In the genomic region with DNA sequence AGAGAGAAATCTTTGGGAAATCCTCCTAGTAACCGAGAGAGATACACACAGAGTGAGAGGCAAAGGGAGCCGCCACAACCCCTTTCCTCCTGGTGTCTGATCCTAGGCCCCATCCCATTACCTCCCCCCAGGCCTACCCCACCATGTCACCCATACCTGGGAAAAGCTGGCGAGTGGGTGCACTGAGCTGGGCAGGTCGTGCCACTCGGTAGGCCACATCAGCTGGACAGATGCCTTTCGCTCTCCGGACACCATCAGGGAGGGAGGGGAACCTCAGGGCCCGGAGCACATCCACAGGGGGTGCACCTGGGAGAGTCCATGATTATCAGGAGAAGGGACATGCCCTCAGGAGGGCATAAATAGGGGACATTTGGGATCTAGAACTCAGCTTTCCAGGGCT, we compare ENCODE assay signal across 18 cellular contexts. TPM values are rescaled to one million over a fixed set of nuclear protein-coding genes. Genes with fewer than 3 reads are reported as not detected.
A peak's percentile ranks its signal among the peaks of the same experiment; 100 is the strongest.
DNase-seq lines count a peak whose midpoint lies in the region; ATAC-seq, FAIRE-seq and TF ChIP-seq lines count a peak whose summit lies in the region.
"Had no signal": no experiment of that assay in that cellular context is flagged by ENCODE, and none has a peak within 500 bp of the region (broad histone marks: within the 10 kb centered on the region; RNA-seq: fewer than 3 reads in every experiment).

No MANE protein-coding gene starts in this region.

- no peak overlapping the region for H3K56ac ChIP-seq in H1 (replicated peaks; ENCODE audit: insufficient read length, low read depth, low read length)

- FAIRE-seq in H1 (lab: Jason Lieb, UNC), result no peak
- FAIRE-seq: G401.6, GM12892, GM19239 had no signal

- DNase-seq in right cardiac atrium, result peak in 2 of 3 donors; percentile 33 to 45
- no peak for DNase-seq in cardiac septum (ENCODE audit: low spot score)
- no peak for DNase-seq in H1 (ENCODE audit: low read depth in 1 of 2, low spot score in 2 of 2)
- no peak for DNase-seq in neuronal stem cell (ENCODE audit: low spot score)
- no peak for DNase-seq in effector CD4-positive, alpha-beta T cell
- no peak for DNase-seq in activated CD4-positive, alpha-beta T cell treated with anti-CD3 and anti-CD28 coated beads, Interleukin-2, amount 50 U/mL, for 1 hour
- DNase-seq: C1 segment of cervical spinal cord, Calu3, COR-L47, DND-41, GM23248, HFFc6 had no signal

- H3K27me3 ChIP-seq in right cardiac atrium (ENCODE audit: control insufficient read depth, insufficient read depth) (no peaks in the 10 kb centered on the region), H1 (replicated peaks in 1 of 4; ENCODE audit: control insufficient read depth in 3 of 4, extremely low read depth in 1 of 4, insufficient read depth in 3 of 4, low read length in 3 of 4) (peaks cover 0 to 17% (median 15%) of the 10 kb centered on the region in 4 experiments; a peak in 6 of 7 replicates), neuronal stem cell (ENCODE audit: control insufficient read depth in 3 of 3, insufficient read depth in 3 of 3, low read depth in 1 of 3, low read length in 3 of 3) (peaks cover 4 to 22% (median 18%) of the 10 kb centered on the region in 3 experiments)

- intact Hi-C loops in right cardiac atrium (cut with DNase I), result no loop called here
- intact Hi-C loops in cardiac septum (cut with DNase I), result no loop called here

- H3K4me2 ChIP-seq in H1 (ENCODE audit: insufficient read depth in 1 of 2, low read depth in 2 of 2, low read length in 2 of 2), result no peak overlapping the region
- H3K4me2 ChIP-seq in neuronal stem cell (ENCODE audit: insufficient read depth, low read length, poor library complexity, severe bottlenecking), result no peak overlapping the region

- H3K4me3 ChIP-seq in right cardiac atrium (ENCODE audit: low read length) (no peak overlapping the region), H1 (ENCODE audit: extremely low read depth in 1 of 4, insufficient read depth in 2 of 4, low read depth in 3 of 4, low read length in 4 of 4) (no peak overlapping the region), neuronal stem cell (ENCODE audit: low read length in 2 of 2) (no peak overlapping the region)
- H3K4me3 ChIP-seq: GM23248, HAP-1 had no signal

- H2BK15ac ChIP-seq in H1 (ENCODE audit: low read length) (0 out of 2 replicates have a peak overlapping the region, but pooled peaks have one; percentile 33), neuronal stem cell (ENCODE audit: low read length) (peak overlapping the region; percentile 24)

- POLR2A ChIA-PET in H1 (lab: Charles Lee; ENCODE audit: partially characterized antibody), result interaction anchor here (1.0 to 1.4 kb wide), 3 partner anchors 9 to 217 kb away, joined by 3 to 6 read pairs (median 3); no protein-coding TSS in a partner anchor

- no peak overlapping the region for H3K27ac ChIP-seq in right cardiac atrium (ENCODE audit: low read length)
- no peak overlapping the region for H3K27ac ChIP-seq in H1 (ENCODE audit: low read depth, low read length)
- H3K27ac ChIP-seq in neuronal stem cell (replicated peaks; ENCODE audit: low read length), result no peak overlapping the region
- H3K27ac ChIP-seq: GM23248 had no signal

- TF ChIP-seq RAD21 in H1 (IDR thresholded peaks at IDR 0.05 in 1 of 2, conservative IDR thresholded peaks at IDR 0.05 in 1 of 2; ENCODE audit: low read depth in 2 of 2, low read length in 2 of 2), result no peak

- no peak overlapping the region for H2BK5ac ChIP-seq in H1 (ENCODE audit: low read depth, low read length)
- no peak overlapping the region for H2BK5ac ChIP-seq in neuronal stem cell (ENCODE audit: low read length)

- H3K79me1 ChIP-seq in H1 (ENCODE audit: low read depth, low read length) (no peaks in the 10 kb centered on the region), neuronal stem cell (ENCODE audit: low read depth, low read length) (no peaks in the 10 kb centered on the region)

- no peak overlapping the region for H3K18ac ChIP-seq in H1 (ENCODE audit: extremely low read depth, low read length)
- H3K18ac ChIP-seq in neuronal stem cell (ENCODE audit: low read length), result peak overlapping the region; percentile 2

- TF ChIP-seq EP300 in H1 (IDR thresholded peaks at IDR 0.05; ENCODE audit: borderline replicate concordance in 1 of 2, low read depth in 2 of 2, low read length in 2 of 2), result no peak

- no peak for TF ChIP-seq POLR2A in H1 (IDR thresholded peaks at IDR 0.05; ENCODE audit: control extremely low read depth in 1 of 2, low read depth in 2 of 2, low read length in 2 of 2)

- H4K8ac ChIP-seq in H1 (ENCODE audit: extremely low read depth, insufficient read depth, low read length) (no peak overlapping the region), neuronal stem cell (ENCODE audit: low read depth, low read length) (no peak overlapping the region)

- no peak overlapping the region for H3K9ac ChIP-seq in H1 (replicated peaks in 1 of 4; ENCODE audit: extremely low read depth in 1 of 4, low read depth in 3 of 4, low read length in 3 of 4)
- no peak overlapping the region for H3K9ac ChIP-seq in neuronal stem cell (ENCODE audit: low read depth, low read length, poor library complexity)
- H3K9ac ChIP-seq: GM23248 had no signal

- WGBS in right cardiac atrium, result 88% methylated on average over 8 of the region's 8 CpGs
- 91% methylated on average over 8 of the region's 8 CpGs; no CpG with 5 or more reads in 1 of the 2 experiments for WGBS in H1 (ENCODE audit: extremely low coverage in 1 of 2, insufficient coverage in 1 of 2, insufficient read length in 1 of 2, insufficient replicate concordance in 2 of 2, low coverage in 1 of 2, low lambda C conversion rate in 2 of 2, missing lambda C conversion rate in 1 of 2), 2 experiments
- no CpG with 5 or more reads among the region's 8 CpGs for WGBS in neuronal stem cell (ENCODE audit: extremely low coverage in 2 of 2, insufficient read length in 2 of 2, insufficient replicate concordance in 1 of 2), 2 donors

- TF ChIP-seq CTCF in H1 (IDR thresholded peaks at IDR 0.05; ENCODE audit: control extremely low read depth in 1 of 3, insufficient read depth in 1 of 3, low read depth in 1 of 3, low read length in 3 of 3), result no peak

- H4K91ac ChIP-seq in H1 (replicated peaks; ENCODE audit: insufficient read length, low read length) (no peak overlapping the region), neuronal stem cell (ENCODE audit: low read depth, low read length, poor library complexity) (no peak overlapping the region)

- H2BK120ac ChIP-seq in H1 (replicated peaks; ENCODE audit: low read depth, low read length) (no peak overlapping the region), neuronal stem cell (ENCODE audit: low read depth, low read length) (no peak overlapping the region)

- H2BK12ac ChIP-seq in H1 (ENCODE audit: low read depth, low read length) (no peak overlapping the region), neuronal stem cell (ENCODE audit: low read length) (no peak overlapping the region)

- CTCF ChIA-PET in H1 (lab: Charles Lee; ENCODE audit: partially characterized antibody), result interaction anchor here (1.0 to 2.0 kb wide), 9 partner anchors 9 to 189 kb away, joined by 3 to 11 read pairs (median 6); no protein-coding TSS in a partner anchor

- H3K4ac ChIP-seq in H1 (replicated peaks; ENCODE audit: insufficient read length, low read depth, low read length) (no peak overlapping the region), neuronal stem cell (ENCODE audit: low read length) (no peak overlapping the region)

- peaks cover 3% of the 10 kb centered on the region for H3K4me1 ChIP-seq in right cardiac atrium (ENCODE audit: control insufficient read depth, insufficient read depth, low read length)
- H3K4me1 ChIP-seq in H1 (replicated peaks in 1 of 4; ENCODE audit: control insufficient read depth in 3 of 4, insufficient read depth in 4 of 4, low read length in 3 of 4), result peaks cover 0 to 13% (median 10%) of the 10 kb centered on the region in 4 experiments; a peak in 6 of 7 replicates
- H3K4me1 ChIP-seq in neuronal stem cell (ENCODE audit: control insufficient read depth in 2 of 2, insufficient read depth in 1 of 2, low read depth in 1 of 2, low read length in 2 of 2), result peaks cover 3 to 11% of the 10 kb centered on the region in 2 donors
- H3K4me1 ChIP-seq: HAP-1 had no signal

- H2AK5ac ChIP-seq in H1 (ENCODE audit: low read depth, low read length) (no peak overlapping the region), neuronal stem cell (ENCODE audit: low read depth, low read length) (peak overlapping the region; percentile 47)

- no peaks in the 10 kb centered on the region for H3K79me2 ChIP-seq in H1 (ENCODE audit: control insufficient read depth in 1 of 2, insufficient read depth in 2 of 2, low read length in 2 of 2)

- H2BK20ac ChIP-seq in H1 (ENCODE audit: low read length), result no peak overlapping the region

- peaks cover 11% of the 10 kb centered on the region for H3K23me2 ChIP-seq in H1 (ENCODE audit: low read depth, low read length)

- ATAC-seq in right cardiac atrium, result no peak
- ATAC-seq in GM18517 (IDR thresholded peaks at IDR 0.05; ENCODE audit: unreplicated experiment), result no peak

- H3K23ac ChIP-seq in H1 (ENCODE audit: insufficient read length) (no peak overlapping the region), neuronal stem cell (ENCODE audit: low read depth, low read length, poor library complexity) (no peak overlapping the region)

- H3K14ac ChIP-seq in H1 (ENCODE audit: insufficient read length) (no peak overlapping the region), neuronal stem cell (ENCODE audit: low read length) (no peak overlapping the region)

- no peaks in the 10 kb centered on the region for H3K9me3 ChIP-seq in right cardiac atrium (ENCODE audit: control insufficient read depth, low read length)
- no peaks in the 10 kb centered on the region for H3K9me3 ChIP-seq in H1 (ENCODE audit: insufficient read depth in 2 of 2, low read depth in 1 of 2, low read length in 1 of 2)
- peaks cover 0 to under 1% of the 10 kb centered on the region in 2 donors for H3K9me3 ChIP-seq in neuronal stem cell (replicated peaks in 1 of 2; ENCODE audit: control insufficient read depth in 2 of 2, insufficient read depth in 1 of 2, low read depth in 1 of 2, low read length in 2 of 2)
- H3K9me3 ChIP-seq: HAP-1 had no signal

- no peak overlapping the region for H4K5ac ChIP-seq in H1 (ENCODE audit: insufficient read length, low read depth, low read length)

- H2AFZ ChIP-seq in H1 (ENCODE audit: low read length) (no peak overlapping the region), neuronal stem cell (ENCODE audit: low read length) (no peak overlapping the region)
- H2AFZ ChIP-seq: GM23248 had no signal

- H4K20me1 ChIP-seq in H1 (replicated peaks in 1 of 2; ENCODE audit: control insufficient read depth in 1 of 2, insufficient read depth in 2 of 2, low read length in 2 of 2), result no peaks in the 10 kb centered on the region

- H3K36me3 ChIP-seq in H1 (ENCODE audit: control insufficient read depth in 2 of 4, insufficient read depth in 4 of 4, low read length in 3 of 4) (peaks cover 0 to under 1% (median 0%) of the 10 kb centered on the region in 4 experiments; a peak in 2 of 8 replicates), neuronal stem cell (replicated peaks in 1 of 2; ENCODE audit: control insufficient read depth in 2 of 2, insufficient read depth in 2 of 2, low read length in 2 of 2) (peaks cover 1 to 7% of the 10 kb centered on the region in 2 donors)
- H3K36me3 ChIP-seq: HAP-1 had no signal

RNA-seq across cellular contexts. Expression of a gene that starts 3.1 kb away (rescaled TPM):
- total RNA-seq in right cardiac atrium (1 to 10 TPM; 1.5 to 4.0 (median 2.3) TPM), cardiac septum (1.7 TPM)
- polyA plus RNA-seq in right cardiac atrium (3.7 TPM), H1 (2011; rRNA removed) (3.8 and 4.7 TPM in 2 replicates)
- total RNA-seq in H1 (2021; fragmentation: NEBNext Ultra II Directional; extraction: Animal tissue kit (Norgen Biotek cat#: 25700)), result 2.8 and 3.5 TPM in 2 replicates
- 3.6 TPM for polyA plus RNA-seq in H1 (2011; cell fraction: cytosol; rRNA removed)
- 35.4 TPM for polyA plus RNA-seq in H1 (2011; cell fraction: nucleus; rRNA removed)
- polyA plus RNA-seq in H1 (2012, experiment 1 of 2), result 3.6 to 5.4 TPM (median 4.7 TPM) in 4 replicates
- 2.6 TPM for polyA plus RNA-seq in H1 (2012, experiment 2 of 2)
- polyA plus RNA-seq in H1 (2013, experiment 1 of 2), result 3.4 TPM
- 3.2 TPM for polyA plus RNA-seq in H1 (2013, experiment 2 of 2)
- polyA minus RNA-seq in H1 (2011; rRNA and poly(A)+ RNA removed), result 1.8 and 2.2 TPM in 2 replicates
- polyA minus RNA-seq in H1 (2011; cell fraction: cytosol; rRNA and poly(A)+ RNA removed), result 0.59 TPM
- polyA minus RNA-seq in H1 (2011; cell fraction: nucleus; rRNA and poly(A)+ RNA removed), result 3.3 TPM
- polyA plus RNA-seq in neuronal stem cell (2013, experiment 1 of 2), result 0.86 TPM
- 0.82 TPM for polyA plus RNA-seq in neuronal stem cell (2013, experiment 2 of 2)

RNA-seq across cellular contexts. Expression of a gene that starts 11.3 kb away (rescaled TPM):
- 10 to 100 TPM; 32.8 to 44.8 (median 35.0) TPM for total RNA-seq in right cardiac atrium
- polyA plus RNA-seq in right cardiac atrium, result 31.7 TPM
- 33.5 TPM for total RNA-seq in cardiac septum
- total RNA-seq in H1 (2021; fragmentation: NEBNext Ultra II Directional; extraction: Animal tissue kit (Norgen Biotek cat#: 25700)), result 17.8 and 18.1 TPM in 2 replicates
- 13.0 and 13.9 TPM in 2 replicates for polyA plus RNA-seq in H1 (2011; rRNA removed)
- 16.9 TPM for polyA plus RNA-seq in H1 (2011; cell fraction: cytosol; rRNA removed)
- polyA plus RNA-seq in H1 (2011; cell fraction: nucleus; rRNA removed), result 66.2 TPM
- 19.8 to 22.9 TPM (median 20.3 TPM) in 4 replicates for polyA plus RNA-seq in H1 (2012, experiment 1 of 2)
- 16.5 TPM for polyA plus RNA-seq in H1 (2012, experiment 2 of 2)
- polyA plus RNA-seq in H1 (2013, experiment 1 of 2), result 10.0 TPM
- 8.4 TPM for polyA plus RNA-seq in H1 (2013, experiment 2 of 2)
- 21.1 and 23.4 TPM in 2 replicates for polyA minus RNA-seq in H1 (2011; rRNA and poly(A)+ RNA removed)
- 12.0 TPM for polyA minus RNA-seq in H1 (2011; cell fraction: cytosol; rRNA and poly(A)+ RNA removed)
- 18.4 TPM for polyA minus RNA-seq in H1 (2011; cell fraction: nucleus; rRNA and poly(A)+ RNA removed)
- polyA plus RNA-seq in neuronal stem cell (2013, experiment 1 of 2), result 18.7 TPM
- polyA plus RNA-seq in neuronal stem cell (2013, experiment 2 of 2), result 18.1 TPM

RNA-seq across cellular contexts. Expression of a gene that starts 11.5 kb away (rescaled TPM):
- total RNA-seq in right cardiac atrium (100 to 1,000 TPM in 1 of 4 donors, 10 to 100 TPM in 3; 59.0 to 124 (median 81.6) TPM), cardiac septum (62.4 TPM)
- polyA plus RNA-seq in right cardiac atrium (78.6 TPM), H1 (2011; rRNA removed) (63.3 and 70.2 TPM in 2 replicates)
- 120 and 123 TPM in 2 replicates for total RNA-seq in H1 (2021; fragmentation: NEBNext Ultra II Directional; extraction: Animal tissue kit (Norgen Biotek cat#: 25700))
- 82.9 TPM for polyA plus RNA-seq in H1 (2011; cell fraction: cytosol; rRNA removed)
- polyA plus RNA-seq in H1 (2011; cell fraction: nucleus; rRNA removed), result 75.8 TPM
- 144 to 176 TPM (median 153 TPM) in 4 replicates for polyA plus RNA-seq in H1 (2012, experiment 1 of 2)
- 57.8 TPM for polyA plus RNA-seq in H1 (2012, experiment 2 of 2)
- 66.7 TPM for polyA plus RNA-seq in H1 (2013, experiment 1 of 2)
- 81.1 TPM for polyA plus RNA-seq in H1 (2013, experiment 2 of 2)
- 86.6 and 90.3 TPM in 2 replicates for polyA minus RNA-seq in H1 (2011; rRNA and poly(A)+ RNA removed)
- polyA minus RNA-seq in H1 (2011; cell fraction: cytosol; rRNA and poly(A)+ RNA removed), result 34.1 TPM
- polyA minus RNA-seq in H1 (2011; cell fraction: nucleus; rRNA and poly(A)+ RNA removed), result 29.8 TPM
- polyA plus RNA-seq in neuronal stem cell (2013, experiment 1 of 2), result 42.0 TPM
- 40.1 TPM for polyA plus RNA-seq in neuronal stem cell (2013, experiment 2 of 2)

RNA-seq across cellular contexts. Expression of a gene that starts 15.3 kb away (rescaled TPM):
- 10 to 100 TPM; 16.9 to 20.2 (median 19.1) TPM for total RNA-seq in right cardiac atrium
- 16.9 TPM for polyA plus RNA-seq in right cardiac atrium
- 9.9 TPM for total RNA-seq in cardiac septum
- 3.3 and 3.6 TPM in 2 replicates for total RNA-seq in H1 (2021; fragmentation: NEBNext Ultra II Directional; extraction: Animal tissue kit (Norgen Biotek cat#: 25700))
- polyA plus RNA-seq in H1 (2011; rRNA removed), result 17.1 and 22.0 TPM in 2 replicates
- polyA plus RNA-seq in H1 (2011; cell fraction: cytosol; rRNA removed), result 19.1 TPM
- 14.9 TPM for polyA plus RNA-seq in H1 (2011; cell fraction: nucleus; rRNA removed)
- 5.5 to 9.2 TPM (median 7.1 TPM) in 4 replicates for polyA plus RNA-seq in H1 (2012, experiment 1 of 2)
- polyA plus RNA-seq in H1 (2012, experiment 2 of 2), result 10.3 TPM
- 4.2 TPM for polyA plus RNA-seq in H1 (2013, experiment 1 of 2)
- 4.5 TPM for polyA plus RNA-seq in H1 (2013, experiment 2 of 2)
- 4.1 and 4.2 TPM in 2 replicates for polyA minus RNA-seq in H1 (2011; rRNA and poly(A)+ RNA removed)
- polyA minus RNA-seq in H1 (2011; cell fraction: cytosol; rRNA and poly(A)+ RNA removed), result 4.0 TPM
- 4.2 TPM for polyA minus RNA-seq in H1 (2011; cell fraction: nucleus; rRNA and poly(A)+ RNA removed)
- 8.2 TPM for polyA plus RNA-seq in neuronal stem cell (2013, experiment 1 of 2)
- 8.3 TPM for polyA plus RNA-seq in neuronal stem cell (2013, experiment 2 of 2)
- total RNA-seq: A172 had no signal

RNA-seq across cellular contexts. Expression of a gene that starts 19.1 kb away (rescaled TPM):
- total RNA-seq in right cardiac atrium (10 to 100 TPM; 30.4 to 38.2 (median 34.4) TPM), cardiac septum (24.5 TPM)
- polyA plus RNA-seq in right cardiac atrium (33.7 TPM), H1 (2011; rRNA removed) (16.4 and 26.0 TPM in 2 replicates)
- 26.0 and 27.4 TPM in 2 replicates for total RNA-seq in H1 (2021; fragmentation: NEBNext Ultra II Directional; extraction: Animal tissue kit (Norgen Biotek cat#: 25700))
- polyA plus RNA-seq in H1 (2011; cell fraction: cytosol; rRNA removed), result 21.6 TPM
- 47.7 TPM for polyA plus RNA-seq in H1 (2011; cell fraction: nucleus; rRNA removed)
- 28.0 to 35.2 TPM (median 32.1 TPM) in 4 replicates for polyA plus RNA-seq in H1 (2012, experiment 1 of 2)
- polyA plus RNA-seq in H1 (2012, experiment 2 of 2), result 17.7 TPM
- polyA plus RNA-seq in H1 (2013, experiment 1 of 2), result 20.9 TPM
- 20.0 TPM for polyA plus RNA-seq in H1 (2013, experiment 2 of 2)
- polyA minus RNA-seq in H1 (2011; rRNA and poly(A)+ RNA removed), result 12.0 and 14.3 TPM in 2 replicates
- polyA minus RNA-seq in H1 (2011; cell fraction: cytosol; rRNA and poly(A)+ RNA removed), result 9.2 TPM
- 6.3 TPM for polyA minus RNA-seq in H1 (2011; cell fraction: nucleus; rRNA and poly(A)+ RNA removed)
- polyA plus RNA-seq in neuronal stem cell (2013, experiment 1 of 2), result 47.3 TPM
- polyA plus RNA-seq in neuronal stem cell (2013, experiment 2 of 2), result 47.9 TPM

Comparison
In these comparisons a context has a peak if more than half of its experiments do, and no peak if none do; other contexts are left out.
1. DNase-seq: peak in right cardiac atrium (2 of 3); none in cardiac septum (single experiment), H1 (0 of 2), neuronal stem cell (single experiment), effector CD4-positive, alpha-beta T cell (single experiment) and activated CD4-positive, alpha-beta T cell treated with anti-CD3 and anti-CD28 coated beads, Interleukin-2, amount 50 U/mL, for 1 hour (single experiment).